8 cellular contexts compared by ENCODE assay signal in genomic region chr15:63474810-63475316, GRCh38. TPM values are rescaled to one million over a fixed set of nuclear protein-coding genes. Genes with fewer than 3 reads are reported as not detected.
A peak's percentile ranks its signal among the peaks of the same experiment; 100 is the strongest.
DNase-seq lines count a peak whose midpoint lies in the region; ATAC-seq and TF ChIP-seq lines count a peak whose summit lies in the region.

No MANE protein-coding gene starts in this region.

- no peaks in the 10 kb centered on the region for H3K9me3 ChIP-seq in CD4-positive, CD25-positive, alpha-beta regulatory T cell (ENCODE audit: control insufficient read depth in 2 of 2, low read length in 2 of 2)
- no peaks in the 10 kb centered on the region for H3K9me3 ChIP-seq in Peyer's patch

- no peaks in the 10 kb centered on the region for H3K27me3 ChIP-seq in CD4-positive, CD25-positive, alpha-beta regulatory T cell (ENCODE audit: control insufficient read depth, insufficient read depth, low read length)
- H3K27me3 ChIP-seq in Peyer's patch (no peaks in the 10 kb centered on the region), H7 (ENCODE audit: control insufficient read depth, insufficient read depth, low read length) (no peaks in the 10 kb centered on the region)

- in situ Hi-C loops in GM18951 (cut with MboI; ENCODE audit: low sequenced_read_pairs, unreplicated experiment) = loop anchor here (5.0 to 25.0 kb wide), 2 partner anchors 117 to 587 kb away; no protein-coding TSS in a partner anchor

- no peak overlapping the region for H3K27ac ChIP-seq in CD4-positive, CD25-positive, alpha-beta regulatory T cell (ENCODE audit: insufficient read depth, low read length, poor library complexity, severe bottlenecking)
- H3K27ac ChIP-seq in Peyer's patch = peak overlapping the region; percentile 68 to 89 (median 79)

- no peak overlapping the region for H3K4me3 ChIP-seq in CD4-positive, CD25-positive, alpha-beta regulatory T cell (ENCODE audit: low read depth, low read length)
- H3K4me3 ChIP-seq in Peyer's patch (no peak overlapping the region), H7 (ENCODE audit: insufficient read depth, low read depth, low read length) (no peak overlapping the region)

- H3K27me3 Mint-ChIP-seq in CD4-positive, CD25-positive, alpha-beta regulatory T cell = no peaks in the 10 kb centered on the region
- H3K27me3 Mint-ChIP-seq in memory B cell = no peaks in the 10 kb centered on the region

- no peaks in the 10 kb centered on the region for H3K36me3 Mint-ChIP-seq in CD4-positive, CD25-positive, alpha-beta regulatory T cell
- no peaks in the 10 kb centered on the region for H3K36me3 Mint-ChIP-seq in memory B cell

- peak overlapping the region in 2 of 4 donors; percentile 3 to 86 for H3K4me3 Mint-ChIP-seq in CD4-positive, CD25-positive, alpha-beta regulatory T cell
- H3K4me3 Mint-ChIP-seq in memory B cell = peak overlapping the region; percentile 74

- TF ChIP-seq CTCF in Peyer's patch (IDR thresholded peaks at IDR 0.05) = no peak

- ATAC-seq in CD4-positive, CD25-positive, alpha-beta regulatory T cell (ENCODE audit: low read depth in 2 of 2) = no peak
- ATAC-seq in HG03066 (IDR thresholded peaks at IDR 0.05; ENCODE audit: low read depth, unreplicated experiment) = peak; percentile 63
- peak; percentile 59 for ATAC-seq in memory B cell (ENCODE audit: low read depth)

- peaks cover 14 to 61% (median 39%) of the 10 kb centered on the region in 4 donors for H3K4me1 Mint-ChIP-seq in CD4-positive, CD25-positive, alpha-beta regulatory T cell
- peaks cover 44% of the 10 kb centered on the region for H3K4me1 Mint-ChIP-seq in memory B cell

- H3K36me3 ChIP-seq in CD4-positive, CD25-positive, alpha-beta regulatory T cell (ENCODE audit: control insufficient read depth, insufficient read depth, low read length) = no peaks in the 10 kb centered on the region
- no peaks in the 10 kb centered on the region for H3K36me3 ChIP-seq in Peyer's patch
- H3K36me3 ChIP-seq in H7 (replicated peaks; ENCODE audit: control insufficient read depth, insufficient read depth, low read length) = no peaks in the 10 kb centered on the region

- no peak for DNase-seq in CD4-positive, CD25-positive, alpha-beta regulatory T cell
- peak in 2 of 3 donors; percentile 84 to 86 for DNase-seq in Peyer's patch
- peak; percentile 62 to 70 for DNase-seq in memory B cell (ENCODE audit: low spot score in 2 of 2)
- DNase-seq in NCI-H524 treated with DMSO at 0.1 percent for 48 hours (lab: John Stamatoyannopoulos, UW) = no peak
- DNase-seq in Kasumi-1 (lab: John Stamatoyannopoulos, UW) = no peak
- DNase-seq in H7 = no peak

- H3K27ac Mint-ChIP-seq in CD4-positive, CD25-positive, alpha-beta regulatory T cell = peak overlapping the region in 2 of 3 donors; percentile 49 to 89
- peak overlapping the region; percentile 96 for H3K27ac Mint-ChIP-seq in memory B cell

- peaks cover 33% of the 10 kb centered on the region for H3K4me1 ChIP-seq in CD4-positive, CD25-positive, alpha-beta regulatory T cell (ENCODE audit: control insufficient read depth, insufficient read depth, low read length, poor library complexity, severe bottlenecking)
- H3K4me1 ChIP-seq in Peyer's patch = peaks cover 0 to 63% (median 17%) of the 10 kb centered on the region in 4 donors

- TF ChIP-seq POLR2A in GM18951 (IDR thresholded peaks at IDR 0.05; ENCODE audit: extremely low read depth, insufficient read depth, insufficient read length) (peak; percentile 55), Peyer's patch (IDR thresholded peaks at IDR 0.05) (peak in 1 of 2 donors; percentile 11)

- no peaks in the 10 kb centered on the region for H3K9me3 Mint-ChIP-seq in CD4-positive, CD25-positive, alpha-beta regulatory T cell
- no peaks in the 10 kb centered on the region for H3K9me3 Mint-ChIP-seq in memory B cell

RNA-seq across cellular contexts. Expression of gene USP3, which starts 29.5 kb away (rescaled TPM):
- total RNA-seq in CD4-positive, CD25-positive, alpha-beta regulatory T cell = 223 TPM
- 10 to 100 TPM; 49.5 to 57.2 (median 55.3) TPM for polyA plus RNA-seq in CD4-positive, CD25-positive, alpha-beta regulatory T cell
- 10 to 100 TPM; 67.8 to 86.1 (median 76.9) TPM for total RNA-seq in Peyer's patch
- total RNA-seq in H7 (2014; rRNA removed; shearing (Covaris generic)) = 30.0 and 50.8 TPM in 2 replicates

Comparison
In these comparisons a context has a peak if more than half of its experiments do, and no peak if none do; other contexts are left out.
1. ATAC-seq: peak in HG03066 (single experiment) and memory B cell (single experiment); none in CD4-positive, CD25-positive, alpha-beta regulatory T cell (0 of 2).
2. DNase-seq: peak in Peyer's patch (2 of 3) and memory B cell (2 of 2); none in CD4-positive, CD25-positive, alpha-beta regulatory T cell (0 of 3), NCI-H524 treated with DMSO at 0.1 percent for 48 hours (single experiment), Kasumi-1 (0 of 2) and H7 (single experiment).